1 cellular context compared by ENCODE assay signal in the genomic region with DNA sequence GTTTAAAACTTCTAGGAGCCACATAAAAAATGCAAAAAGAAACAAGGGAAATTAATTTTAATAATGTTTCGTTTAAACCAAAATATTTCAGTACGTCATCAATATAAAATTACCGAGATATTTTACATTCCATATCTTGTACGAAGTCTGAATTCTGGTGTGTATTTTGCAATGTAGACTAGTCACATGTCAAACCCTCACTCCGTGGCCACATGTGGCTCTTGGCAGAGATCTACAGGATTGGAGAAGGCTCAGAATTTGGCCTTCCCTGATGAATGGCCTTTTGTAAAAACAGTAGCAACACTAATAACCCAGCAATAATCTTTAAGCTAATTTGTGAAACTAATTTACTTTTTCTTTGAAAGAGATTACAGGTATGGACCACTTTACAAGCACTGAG.
TF ChIP-seq lines count a peak whose summit lies in the region.

No MANE protein-coding gene starts in this region.

TF ChIP-seq in IMR-90, 13 proteins besides CTCF, POLR2A, EP300 and RAD21:
- no peak for TF ChIP-seq RFX5 (IDR thresholded peaks at IDR 0.05; ENCODE audit: low read depth, low read length)
- TF ChIP-seq CHD1 (IDR thresholded peaks at IDR 0.05; ENCODE audit: low read depth, low read length): no peak
- TF ChIP-seq MAZ (IDR thresholded peaks at IDR 0.05; ENCODE audit: borderline replicate concordance, low read depth, low read length): no peak
- TF ChIP-seq MAFK (IDR thresholded peaks at IDR 0.05; ENCODE audit: low read depth, low read length): no peak
- peak; percentile 51; the same call in 1 of the 2 replicates for TF ChIP-seq USF2 (IDR thresholded peaks at IDR 0.05; ENCODE audit: low read depth, low read length)
- no peak for TF ChIP-seq SMC3 (IDR thresholded peaks at IDR 0.05; ENCODE audit: low read depth, low read length)
- TF ChIP-seq RCOR1 (IDR thresholded peaks at IDR 0.05; ENCODE audit: insufficient replicate concordance, low read length): no peak
- no peak for TF ChIP-seq BHLHE40 (IDR thresholded peaks at IDR 0.05; ENCODE audit: low read depth, low read length)
- TF ChIP-seq, protein P1, sequence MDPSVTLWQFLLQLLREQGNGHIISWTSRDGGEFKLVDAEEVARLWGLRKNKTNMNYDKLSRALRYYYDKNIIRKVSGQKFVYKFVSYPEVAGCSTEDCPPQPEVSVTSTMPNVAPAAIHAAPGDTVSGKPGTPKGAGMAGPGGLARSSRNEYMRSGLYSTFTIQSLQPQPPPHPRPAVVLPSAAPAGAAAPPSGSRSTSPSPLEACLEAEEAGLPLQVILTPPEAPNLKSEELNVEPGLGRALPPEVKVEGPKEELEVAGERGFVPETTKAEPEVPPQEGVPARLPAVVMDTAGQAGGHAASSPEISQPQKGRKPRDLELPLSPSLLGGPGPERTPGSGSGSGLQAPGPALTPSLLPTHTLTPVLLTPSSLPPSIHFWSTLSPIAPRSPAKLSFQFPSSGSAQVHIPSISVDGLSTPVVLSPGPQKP (IDR thresholded peaks at IDR 0.05; ENCODE audit: borderline replicate concordance, low read depth, low read length): no peak
- no peak for TF ChIP-seq NFE2L2 (IDR thresholded peaks at IDR 0.05; ENCODE audit: low read depth, low read length)
- TF ChIP-seq FOS (IDR thresholded peaks at IDR 0.05; ENCODE audit: low read depth, low read length): no peak
- peak; percentile 63; the same call in 1 of the 2 replicates for TF ChIP-seq CEBPB (IDR thresholded peaks at IDR 0.05; ENCODE audit: low read depth, low read length)
